ENCODE assay signal across 38 cellular contexts in the genomic region with DNA sequence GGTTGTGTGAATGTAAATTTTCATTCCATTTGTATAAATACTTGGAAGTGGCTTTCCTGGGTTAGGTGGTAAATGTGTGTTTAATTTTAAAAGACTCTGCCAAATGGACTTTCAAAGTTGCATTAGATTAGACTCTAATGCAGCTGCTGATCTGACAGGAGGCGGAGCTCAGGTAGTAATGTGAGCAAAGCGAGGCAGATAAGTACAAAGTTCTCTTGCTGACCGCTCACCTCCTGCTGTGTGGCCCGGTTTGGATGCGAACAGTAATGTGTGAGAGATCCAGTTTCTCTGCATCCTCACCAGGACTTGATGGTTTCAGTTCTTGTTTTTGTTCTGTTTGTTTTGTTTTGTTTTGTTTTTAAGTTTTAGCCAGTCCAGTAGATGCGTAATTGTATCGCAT. TPM values are rescaled to one million over a fixed set of nuclear protein-coding genes. Genes with fewer than 3 reads are reported as not detected.
"Had no signal": no experiment of that assay in that cellular context is flagged by ENCODE, and none has a peak within 500 bp of the region (broad histone marks: within the 10 kb centered on the region; RNA-seq: fewer than 3 reads in every experiment).

No MANE protein-coding gene starts in this region.

- H3K36me3 Mint-ChIP-seq: activated CD8-positive, alpha-beta memory T cell treated with anti-CD3 and anti-CD28 coated beads, Interleukin-2, amount 10 ng/mL, durations not matched to agents 7 days and 5 days; activated naive CD8-positive, alpha-beta T cell treated with anti-CD3 and anti-CD28 coated beads for 36 hours had no signal

- H3K9me3 ChIP-seq: MG63 had no signal

- H3K27me3 Mint-ChIP-seq: activated CD4-positive, alpha-beta memory T cell treated with anti-CD3 and anti-CD28 coated beads, Interleukin-2, amount 10 ng/mL, durations not matched to agents 7 days and 5 days; activated CD8-positive, alpha-beta memory T cell treated with anti-CD3 and anti-CD28 coated beads, Interleukin-2, amount 10 ng/mL, durations not matched to agents 7 days and 5 days; activated naive CD8-positive, alpha-beta T cell treated with anti-CD3 and anti-CD28 coated beads for 36 hours; activated T-helper 17 cell treated with anti-CD3 and anti-CD28 coated beads, Interleukin-2, amount 50 U/mL, for 72 hours had no signal

- H3K36me3 ChIP-seq: breast epithelium, MG63, WERI-Rb-1 had no signal

- H3K4me1 ChIP-seq: breast epithelium had no signal

- H3K4me3 ChIP-seq: breast epithelium, MG63, PC-9 had no signal

- H3K4me3 Mint-ChIP-seq: activated CD4-positive, alpha-beta memory T cell treated with anti-CD3 and anti-CD28 coated beads, Interleukin-2, amount 10 ng/mL, durations not matched to agents 7 days and 5 days; activated CD8-positive, alpha-beta memory T cell treated with anti-CD3 and anti-CD28 coated beads, Interleukin-2, amount 10 ng/mL, durations not matched to agents 7 days and 5 days; activated naive CD8-positive, alpha-beta T cell treated with anti-CD3 and anti-CD28 coated beads for 36 hours; activated T-helper 17 cell treated with anti-CD3 and anti-CD28 coated beads, Interleukin-2, amount 50 U/mL, for 72 hours had no signal

- H3K27me3 ChIP-seq: breast epithelium, MG63 had no signal

- H3K27ac ChIP-seq: breast epithelium, PC-9, WERI-Rb-1 had no signal

- H3K4me1 Mint-ChIP-seq: activated CD4-positive, alpha-beta memory T cell treated with anti-CD3 and anti-CD28 coated beads, Interleukin-2, amount 10 ng/mL, durations not matched to agents 7 days and 5 days; activated CD8-positive, alpha-beta memory T cell treated with anti-CD3 and anti-CD28 coated beads, Interleukin-2, amount 10 ng/mL, durations not matched to agents 7 days and 5 days; activated naive CD8-positive, alpha-beta T cell treated with anti-CD3 and anti-CD28 coated beads for 36 hours; activated T-helper 17 cell treated with anti-CD3 and anti-CD28 coated beads, Interleukin-2, amount 50 U/mL, for 72 hours had no signal

- DNase-seq: activated CD4-positive, alpha-beta memory T cell treated with anti-CD3 and anti-CD28 coated beads, Interleukin-2, amount 10 ng/mL, durations not matched to agents 7 days and 5 days; activated CD4-positive, alpha-beta T cell treated with anti-CD3 and anti-CD28 coated beads for 1 hour; activated CD4-positive, alpha-beta T cell treated with anti-CD3 and anti-CD28 coated beads for 48 hours; activated CD4-positive, CD25-positive, alpha-beta regulatory T cell; activated CD8-positive, alpha-beta memory T cell treated with anti-CD3 and anti-CD28 coated beads for 24 hours; activated CD8-positive, alpha-beta memory T cell treated with anti-CD3 and anti-CD28 coated beads, Interleukin-2, amount 10 ng/mL, durations not matched to agents 7 days and 5 days; activated CD8-positive, alpha-beta memory T cell treated with anti-CD3 and anti-CD28 coated beads, Interleukin-2, amount 50 U/mL, for 48 hours; activated effector memory CD4-positive, alpha-beta T cell treated with anti-CD3 and anti-CD28 coated beads, Interleukin-2, amount 50 U/mL, for 16 hours; activated naive CD4-positive, alpha-beta T cell; activated naive CD4-positive, alpha-beta T cell treated with anti-CD3 and anti-CD28 coated beads, Interleukin-2, amount 50 U/mL, for 16 hours; activated naive CD8-positive, alpha-beta T cell treated with anti-CD3 and anti-CD28 coated beads for 36 hours; activated T-cell treated with anti-CD3 and anti-CD28 coated beads, Interleukin-2, amount 50 U/mL, for 48 hours; amniotic stem cell; aorta; Kasumi-1; KBM-7; MG63; NCI-H1048; NCI-H1105 treated with DMSO at 0.1 percent for 48 hours; NCI-H1436; NCI-H1694 treated with DMSO at 0.1 percent for 48 hours; NCI-H2029; NCI-H2107; NCI-H2171; NCI-H510A; NCI-H526; NCI-H748 treated with DMSO at 0.1 percent for 48 hours; PC-9; Right ventricle myocardium superior; SW 1271; T-helper 1 cell; T-helper 2 cell; T-helper 9 cell; WERI-Rb-1 had no signal

- H3K27ac Mint-ChIP-seq: activated CD4-positive, alpha-beta memory T cell treated with anti-CD3 and anti-CD28 coated beads, Interleukin-2, amount 10 ng/mL, durations not matched to agents 7 days and 5 days; activated CD8-positive, alpha-beta memory T cell treated with anti-CD3 and anti-CD28 coated beads, Interleukin-2, amount 10 ng/mL, durations not matched to agents 7 days and 5 days; activated naive CD8-positive, alpha-beta T cell treated with anti-CD3 and anti-CD28 coated beads for 36 hours; activated T-helper 17 cell treated with anti-CD3 and anti-CD28 coated beads, Interleukin-2, amount 50 U/mL, for 72 hours had no signal

RNA-seq across cellular contexts. Expression of gene GABRA5, which starts 34.9 kb away (rescaled TPM):
- total RNA-seq: activated CD4-positive, alpha-beta memory T cell treated with anti-CD3 and anti-CD28 coated beads, Interleukin-2, amount 10 ng/mL, durations not matched to agents 7 days and 5 days; activated CD8-positive, alpha-beta memory T cell treated with anti-CD3 and anti-CD28 coated beads, Interleukin-2, amount 10 ng/mL, durations not matched to agents 7 days and 5 days; activated naive CD8-positive, alpha-beta T cell treated with anti-CD3 and anti-CD28 coated beads for 36 hours; activated T-helper 17 cell treated with anti-CD3 and anti-CD28 coated beads, Interleukin-2, amount 50 U/mL, for 72 hours; aorta; breast epithelium; cardiac septum; OCI-LY7; PC-9; Right ventricle myocardium superior had no signal
- polyA plus RNA-seq: aorta had no signal

RNA-seq across cellular contexts. Expression of gene GABRB3, which starts 59.1 kb away (rescaled TPM):
- total RNA-seq: activated CD4-positive, alpha-beta memory T cell treated with anti-CD3 and anti-CD28 coated beads, Interleukin-2, amount 10 ng/mL, durations not matched to agents 7 days and 5 days; activated CD8-positive, alpha-beta memory T cell treated with anti-CD3 and anti-CD28 coated beads, Interleukin-2, amount 10 ng/mL, durations not matched to agents 7 days and 5 days had no signal
